Comparison of ENCODE assay signal across 8 cellular contexts in the genomic region with DNA sequence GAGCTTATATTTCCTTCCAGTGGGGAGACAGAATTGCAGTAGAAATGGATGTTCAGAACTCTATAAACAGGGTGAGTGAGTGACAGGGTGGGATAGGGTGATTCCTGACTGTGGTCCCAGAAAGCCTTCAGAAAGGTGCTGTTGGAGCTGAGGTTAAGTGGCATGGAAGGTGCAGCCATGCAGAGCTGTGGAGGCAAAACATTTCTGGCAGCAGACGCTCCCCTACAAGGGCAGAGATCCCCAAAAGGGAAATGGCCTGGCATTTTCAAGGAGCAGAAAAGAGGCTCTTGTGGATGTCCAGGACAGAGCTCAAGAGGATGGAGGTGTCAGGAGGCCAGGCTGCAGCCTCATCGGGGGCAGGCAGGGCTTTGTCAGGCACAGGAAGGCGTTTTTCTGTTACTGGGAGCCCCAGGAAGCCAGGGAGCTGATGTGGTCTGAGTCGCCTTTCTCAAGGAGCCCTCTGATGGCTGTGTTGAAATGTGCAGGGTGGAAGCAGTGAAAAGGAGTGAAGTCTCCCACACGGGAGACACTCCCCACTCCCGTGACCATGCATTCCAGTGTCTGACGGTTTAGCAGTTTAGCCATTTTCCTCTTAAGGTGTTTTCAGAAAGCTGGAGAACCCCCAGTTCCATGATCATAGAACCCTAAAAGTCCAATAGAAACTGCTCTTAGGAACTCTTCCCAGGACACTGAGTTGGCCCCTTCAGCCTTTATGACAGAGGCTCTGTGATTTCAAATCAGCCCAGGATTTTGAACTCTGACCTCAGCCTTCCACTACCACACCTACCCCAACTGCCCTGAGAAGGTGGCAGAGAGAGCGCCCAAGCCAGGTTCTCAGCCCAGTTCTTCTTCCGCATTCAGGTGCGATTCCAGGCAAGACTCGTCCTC.
DNase-seq lines count a peak whose midpoint lies in the region; ATAC-seq and TF ChIP-seq lines count a peak whose summit lies in the region.

No MANE protein-coding gene starts in this region.

- H3K36me3 ChIP-seq in GM23248 (ENCODE audit: low read depth) (no peaks in the 10 kb centered on the region), PC-3 (ENCODE audit: low read depth, low read length) (no peaks in the 10 kb centered on the region), BE2C (no peaks in the 10 kb centered on the region), SJCRH30 (no peaks in the 10 kb centered on the region)

- no peak overlapping the region for H3K4me3 ChIP-seq in GM23248
- H3K4me3 ChIP-seq in PC-3 (ENCODE audit: low read length) = no peak overlapping the region
- H3K4me3 ChIP-seq in BE2C (ENCODE audit: low read depth, low read length) = no peak overlapping the region
- no peak overlapping the region for H3K4me3 ChIP-seq in SJCRH30

- DNase-seq in GM23248 (peak; percentile 59), PC-3 (peak; percentile 41), fibroblast of peridontal ligament (ENCODE audit: extremely low read depth) (peak; percentile 21), renal cortical epithelial cell (ENCODE audit: low read depth) (peak; percentile 27), NCI-H1417 treated with DMSO at 0.1 percent for 48 hours (lab: John Stamatoyannopoulos, UW) (no peak), BE2C (no peak), SJCRH30 (no peak)
- DNase-seq in activated T-helper 2 cell treated with anti-CD3 and anti-CD28 coated beads, Interferon-gamma antibody, Interleukin-2, Interleukin-4, amounts not matched to agents 10 μg/mL and 5 μg/mL and 100 μg/mL, durations not matched to agents 14 hours and 24 hours and 36 hours (ENCODE audit: low spot score) = no peak

- in situ Hi-C loops in GM23248 (cut with MboI) = no loop called here

- no peak overlapping the region for H3K27ac Mint-ChIP-seq in activated T-helper 2 cell treated with anti-CD3 and anti-CD28 coated beads, Interferon-gamma antibody, Interleukin-2, Interleukin-4, amounts not matched to agents 10 μg/mL and 5 μg/mL and 100 μg/mL, durations not matched to agents 14 hours and 24 hours and 36 hours

- no TSS peak for BruUV-seq in PC-3 (replicated peaks; lab: Mats Ljungman, UMichigan)

- no peaks in the 10 kb centered on the region for H3K4me1 Mint-ChIP-seq in activated T-helper 2 cell treated with anti-CD3 and anti-CD28 coated beads, Interferon-gamma antibody, Interleukin-2, Interleukin-4, amounts not matched to agents 10 μg/mL and 5 μg/mL and 100 μg/mL, durations not matched to agents 14 hours and 24 hours and 36 hours (ENCODE audit: low read depth)

- intact Hi-C loops in PC-3 (cut with micrococcal nuclease) = no loop called here
- intact Hi-C loops in activated T-helper 2 cell treated with anti-CD3 and anti-CD28 coated beads, Interferon-gamma antibody, Interleukin-2, Interleukin-4, amounts not matched to agents 10 μg/mL and 5 μg/mL and 100 μg/mL, durations not matched to agents 14 hours and 24 hours and 36 hours (cut with micrococcal nuclease) = no loop called here

- no peak overlapping the region for H2AFZ ChIP-seq in GM23248
- H2AFZ ChIP-seq in PC-3 (ENCODE audit: low read length) = no peak overlapping the region

- H3K4me3 Mint-ChIP-seq in activated T-helper 2 cell treated with anti-CD3 and anti-CD28 coated beads, Interferon-gamma antibody, Interleukin-2, Interleukin-4, amounts not matched to agents 10 μg/mL and 5 μg/mL and 100 μg/mL, durations not matched to agents 14 hours and 24 hours and 36 hours (ENCODE audit: low read depth) = no peak overlapping the region

- POLR2A ChIA-PET in PC-3 (lab: Charles Lee; ENCODE audit: unreplicated experiment) = no interaction called here

- H3K27me3 ChIP-seq in GM23248 (replicated peaks; ENCODE audit: insufficient read depth) (no peaks in the 10 kb centered on the region; the same call in 1 of the 2 replicates), PC-3 (ENCODE audit: low read length) (no peaks in the 10 kb centered on the region), BE2C (no peaks in the 10 kb centered on the region), SJCRH30 (no peaks in the 10 kb centered on the region)

- H3K27me3 Mint-ChIP-seq in activated T-helper 2 cell treated with anti-CD3 and anti-CD28 coated beads, Interferon-gamma antibody, Interleukin-2, Interleukin-4, amounts not matched to agents 10 μg/mL and 5 μg/mL and 100 μg/mL, durations not matched to agents 14 hours and 24 hours and 36 hours (ENCODE audit: low read depth) = no peaks in the 10 kb centered on the region

- TF ChIP-seq CTCF in PC-3 (conservative IDR thresholded peaks at IDR 0.05; ENCODE audit: low read depth, low read length) (peak; percentile 36; the same call in 1 of the 2 replicates), BE2C (IDR thresholded peaks at IDR 0.05; ENCODE audit: low read depth, low read length) (no peak)

- no peaks in the 10 kb centered on the region for H4K20me1 ChIP-seq in GM23248 (ENCODE audit: insufficient read depth)
- H4K20me1 ChIP-seq in PC-3 (ENCODE audit: low read length) = no peaks in the 10 kb centered on the region

- WGBS in GM23248 (ENCODE audit: low coverage in 1 of 2, low lambda C conversion rate in 2 of 2, missing lambda C conversion rate in 2 of 2), 2 experiments = 67 to 75% methylated on average over 11 of the region's 11 CpGs

- H3K27ac ChIP-seq in GM23248 = no peak overlapping the region
- no peak overlapping the region for H3K27ac ChIP-seq in PC-3 (ENCODE audit: low read length)
- no peak overlapping the region; the same call in 1 of the 2 replicates for H3K27ac ChIP-seq in SJCRH30

- CTCF ChIA-PET in PC-3 (lab: Charles Lee) = no interaction called here

- ATAC-seq in PC-3 = peak; percentile 70

- H3K9me3 ChIP-seq in GM23248 (ENCODE audit: low read depth) (no peaks in the 10 kb centered on the region), PC-3 (ENCODE audit: low read length) (no peaks in the 10 kb centered on the region), BE2C (no peaks in the 10 kb centered on the region), SJCRH30 (replicated peaks) (no peaks in the 10 kb centered on the region)

- no peaks in the 10 kb centered on the region for H3K79me2 ChIP-seq in GM23248 (ENCODE audit: insufficient read depth)
- no peaks in the 10 kb centered on the region for H3K79me2 ChIP-seq in PC-3 (ENCODE audit: low read length)

- H3F3A ChIP-seq in GM23248 (ENCODE audit: insufficient read depth) (no peaks in the 10 kb centered on the region), PC-3 (ENCODE audit: low read length, unreplicated experiment) (no peaks in the 10 kb centered on the region)

- H3K36me3 Mint-ChIP-seq in activated T-helper 2 cell treated with anti-CD3 and anti-CD28 coated beads, Interferon-gamma antibody, Interleukin-2, Interleukin-4, amounts not matched to agents 10 μg/mL and 5 μg/mL and 100 μg/mL, durations not matched to agents 14 hours and 24 hours and 36 hours (ENCODE audit: low read depth) = no peaks in the 10 kb centered on the region

- H3K4me1 ChIP-seq in GM23248 (ENCODE audit: insufficient read depth) = peaks cover 15% of the 10 kb centered on the region
- H3K4me1 ChIP-seq in PC-3 (ENCODE audit: insufficient read depth, low read length) = peaks cover 16% of the 10 kb centered on the region
- peaks cover 13% of the 10 kb centered on the region for H3K4me1 ChIP-seq in BE2C
- H3K4me1 ChIP-seq in SJCRH30 = peaks cover 36% of the 10 kb centered on the region

- H3K4me2 ChIP-seq in GM23248 (ENCODE audit: unreplicated experiment) = no peak overlapping the region
- H3K4me2 ChIP-seq in PC-3 (ENCODE audit: low read length) = no peak overlapping the region

- H3K9ac ChIP-seq in GM23248 (no peak overlapping the region), PC-3 (ENCODE audit: low read length) (no peak overlapping the region)

- no peaks in the 10 kb centered on the region for H3K9me3 Mint-ChIP-seq in activated T-helper 2 cell treated with anti-CD3 and anti-CD28 coated beads, Interferon-gamma antibody, Interleukin-2, Interleukin-4, amounts not matched to agents 10 μg/mL and 5 μg/mL and 100 μg/mL, durations not matched to agents 14 hours and 24 hours and 36 hours

- no peaks in the 10 kb centered on the region for H3K9me2 ChIP-seq in GM23248 (ENCODE audit: insufficient read depth)
- no peaks in the 10 kb centered on the region for H3K9me2 ChIP-seq in PC-3 (replicated peaks; ENCODE audit: low read length)

Comparison
In these comparisons a context has a peak if more than half of its experiments do, and no peak if none do; other contexts are left out.
1. DNase-seq: peak in GM23248 (single experiment), PC-3 (single experiment), fibroblast of peridontal ligament (single experiment) and renal cortical epithelial cell (single experiment); none in NCI-H1417 treated with DMSO at 0.1 percent for 48 hours (single experiment), BE2C (single experiment), SJCRH30 (0 of 2) and activated T-helper 2 cell treated with anti-CD3 and anti-CD28 coated beads, Interferon-gamma antibody, Interleukin-2, Interleukin-4, amounts not matched to agents 10 μg/mL and 5 μg/mL and 100 μg/mL, durations not matched to agents 14 hours and 24 hours and 36 hours (single experiment).